Comparison of ENCODE assay signal across 10 cellular contexts in genomic region chr1:200894712-200895447, GRCh38. TPM values are rescaled to one million over a fixed set of nuclear protein-coding genes. Genes with fewer than 3 reads are reported as not detected.
DNase-seq lines count a peak whose midpoint lies in the region; ATAC-seq and TF ChIP-seq lines count a peak whose summit lies in the region.
"Had no signal": no experiment of that assay in that cellular context is flagged by ENCODE, and none has a peak within 500 bp of the region (broad histone marks: within the 10 kb centered on the region; RNA-seq: fewer than 3 reads in every experiment).

Gene INAVA, plus strand, starts transcription at chr1:200894900. Its CDS starts 3,501 bp downstream, at chr1:200898401.

- H3K9me3 Mint-ChIP-seq in endothelial cell (ENCODE audit: unreplicated experiment) (no peaks in the 10 kb centered on the region), nephron progenitor cell (no peaks in the 10 kb centered on the region)
- H3K9me3 Mint-ChIP-seq in effector memory CD8-positive, alpha-beta T cell: no peaks in the 10 kb centered on the region

- TF ChIP-seq CTCF in endothelial cell (IDR thresholded peaks at IDR 0.05; ENCODE audit: unreplicated experiment) (no peak), nephron progenitor cell (IDR thresholded peaks at IDR 0.05) (no peak)

- no peaks in the 10 kb centered on the region for H4K20me1 ChIP-seq in BLaER1 treated with 17β-estradiol and CSF1 and Interleukin-3, amounts not matched to agents 10 nM and 100 nM

- H3K4me1 Mint-ChIP-seq in endothelial cell (ENCODE audit: unreplicated experiment): peaks cover 53% of the 10 kb centered on the region
- H3K4me1 Mint-ChIP-seq in nephron progenitor cell: peaks cover 81% of the 10 kb centered on the region
- H3K4me1 Mint-ChIP-seq in effector memory CD8-positive, alpha-beta T cell (ENCODE audit: low read depth in 2 of 2): peaks cover 15 to 21% of the 10 kb centered on the region in 2 donors

- H3K27me3 ChIP-seq in BLaER1 treated with 17β-estradiol and CSF1 and Interleukin-3, amounts not matched to agents 10 nM and 100 nM: peaks cover 34 to 48% (median 45%) of the 10 kb centered on the region in 11 experiments

- H3K4me3 Mint-ChIP-seq in endothelial cell (ENCODE audit: unreplicated experiment) (peak within 1 kb of the TSS; percentile 78), nephron progenitor cell (peak within 1 kb of the TSS; percentile 97)
- no peak within 1 kb of the TSS for H3K4me3 Mint-ChIP-seq in effector memory CD8-positive, alpha-beta T cell

- H3K4me1 ChIP-seq in BLaER1 treated with 17β-estradiol and CSF1 and Interleukin-3, amounts not matched to agents 10 nM and 100 nM: peaks cover 41 to 95% (median 76%) of the 10 kb centered on the region in 10 experiments

- H3K9ac ChIP-seq in BLaER1 treated with 17β-estradiol and CSF1 and Interleukin-3, amounts not matched to agents 10 nM and 100 nM: no peak within 1 kb of the TSS

- peak; percentile 85 for DNase-seq in LoVo (ENCODE audit: low spot score)
- DNase-seq in endothelial cell (ENCODE audit: low spot score): no peak
- DNase-seq in nephron progenitor cell: no peak
- DNase-seq in NCI-H774 (lab: John Stamatoyannopoulos, UW): no peak
- DNase-seq in effector memory CD8-positive, alpha-beta T cell: no peak
- DNase-seq: activated effector memory CD4-positive, alpha-beta T cell treated with anti-CD3 and anti-CD28 coated beads, Interleukin-2, amount 50 U/mL, for 16 hours had no signal

- peak within 1 kb of the TSS; percentile 18 for H3K27ac Mint-ChIP-seq in endothelial cell (ENCODE audit: unreplicated experiment)
- H3K27ac Mint-ChIP-seq in nephron progenitor cell: peak within 1 kb of the TSS; percentile 22
- peak within 1 kb of the TSS in 1 of 2 donors; percentile 25 for H3K27ac Mint-ChIP-seq in effector memory CD8-positive, alpha-beta T cell

- no peak within 1 kb of the TSS for H3K27ac ChIP-seq in BLaER1 treated with 17β-estradiol and CSF1 and Interleukin-3, amounts not matched to agents 10 nM and 100 nM
- H3K27ac ChIP-seq: right atrium auricular region had no signal

- H3K27me3 Mint-ChIP-seq in endothelial cell (ENCODE audit: unreplicated experiment) (peaks cover 13% of the 10 kb centered on the region), nephron progenitor cell (ENCODE audit: low read depth, poor library complexity) (no peaks in the 10 kb centered on the region)
- peaks cover 11 to 57% of the 10 kb centered on the region in 2 donors for H3K27me3 Mint-ChIP-seq in effector memory CD8-positive, alpha-beta T cell

- 0 out of 22 replicates have a peak, but pooled peaks cover 0 to 3% (median 0%) of the 10 kb centered on the region in 11 experiments for H3K9me3 ChIP-seq in BLaER1 treated with 17β-estradiol and CSF1 and Interleukin-3, amounts not matched to agents 10 nM and 100 nM (replicated peaks in 1 of 11)
- H3K9me3 ChIP-seq: right atrium auricular region had no signal

- H3K36me3 Mint-ChIP-seq in endothelial cell (ENCODE audit: low read depth, unreplicated experiment) (peaks cover 11% of the 10 kb centered on the region), nephron progenitor cell (ENCODE audit: low read depth) (peaks cover 19% of the 10 kb centered on the region)
- H3K36me3 Mint-ChIP-seq in effector memory CD8-positive, alpha-beta T cell (ENCODE audit: insufficient read depth): no peaks in the 10 kb centered on the region

- H3K36me3 ChIP-seq in BLaER1 treated with 17β-estradiol and CSF1 and Interleukin-3, amounts not matched to agents 10 nM and 100 nM: no peaks in the 10 kb centered on the region
- H3K36me3 ChIP-seq: right atrium auricular region had no signal

- no peak for ATAC-seq in effector memory CD8-positive, alpha-beta T cell (replicated peaks)
- ATAC-seq in GM19455 (IDR thresholded peaks at IDR 0.05; ENCODE audit: unreplicated experiment): no peak
- ATAC-seq in HG03196 (IDR thresholded peaks at IDR 0.05; ENCODE audit: unreplicated experiment): no peak

- peak within 1 kb of the TSS in 10 of 11 experiments; percentile 10 to 66 (median 42); a peak in 12 of 22 replicates for H3K4me2 ChIP-seq in BLaER1 treated with 17β-estradiol and CSF1 and Interleukin-3, amounts not matched to agents 10 nM and 100 nM

- H3K4me3 ChIP-seq in BLaER1 treated with 17β-estradiol and CSF1 and Interleukin-3, amounts not matched to agents 10 nM and 100 nM: no peak within 1 kb of the TSS
- H3K4me3 ChIP-seq: right atrium auricular region had no signal

RNA-seq across cellular contexts. Expression of gene INAVA, which starts in this region (rescaled TPM):
- total RNA-seq in endothelial cell (ENCODE audit: unreplicated experiment): 35.8 TPM
- total RNA-seq: right atrium auricular region had no signal

Comparison
In these comparisons a context has a peak if more than half of its experiments do, and no peak if none do; other contexts are left out.
1. H3K4me3 Mint-ChIP-seq: peak in endothelial cell (single experiment) and nephron progenitor cell (single experiment); none in effector memory CD8-positive, alpha-beta T cell (0 of 2).